Comparison of ENCODE assay signal across 10 cellular contexts in the genomic region with DNA sequence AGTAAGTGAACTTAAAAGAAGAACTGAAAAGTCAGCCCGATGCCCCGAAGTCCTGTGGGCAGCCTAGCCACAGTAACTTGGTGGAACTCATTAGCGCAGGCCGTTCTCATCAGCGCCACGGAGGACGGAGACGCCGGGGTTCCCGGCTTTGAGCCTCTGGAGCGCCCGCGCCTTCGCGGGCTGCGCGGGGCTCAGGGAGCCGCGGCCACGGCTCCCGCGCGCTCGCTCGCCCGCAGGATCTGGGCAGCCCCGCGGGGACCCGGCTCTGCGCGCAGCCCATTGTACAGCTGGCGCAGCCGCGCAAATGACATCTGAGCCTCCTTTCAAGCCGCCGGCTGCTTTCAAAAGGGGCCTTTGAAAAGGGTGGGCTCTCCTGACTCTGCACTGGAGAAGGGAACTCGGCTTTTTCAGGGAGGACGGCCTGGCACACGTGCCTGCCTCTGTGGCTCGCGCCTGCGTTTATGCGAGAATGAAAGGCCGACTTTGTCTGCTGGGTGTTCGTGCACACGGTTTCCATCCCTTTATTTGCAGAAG. TPM values are rescaled to one million over a fixed set of nuclear protein-coding genes. Genes with fewer than 3 reads are reported as not detected.
DNase-seq lines count a peak whose midpoint lies in the region; ATAC-seq and TF ChIP-seq lines count a peak whose summit lies in the region.
"Had no signal": no experiment of that assay in that cellular context is flagged by ENCODE, and none has a peak within 500 bp of the region (broad histone marks: within the 10 kb centered on the region; RNA-seq: fewer than 3 reads in every experiment).

No MANE protein-coding gene starts in this region.

- ATAC-seq in left cardiac atrium (peak; percentile 68 to 73), GM21381 (IDR thresholded peaks at IDR 0.05; ENCODE audit: unreplicated experiment) (no peak)

- TF ChIP-seq CTCF in GM12865 (IDR thresholded peaks at IDR 0.05; ENCODE audit: insufficient read depth, low read depth, low read length, missing control alignments), result no peak
- no peak for TF ChIP-seq CTCF in sigmoid colon (IDR thresholded peaks at IDR 0.05)

- no peaks in the 10 kb centered on the region for H3K9me3 ChIP-seq in NT2/D1 (ENCODE audit: insufficient read depth, low read length)
- no peaks in the 10 kb centered on the region for H3K9me3 ChIP-seq in sigmoid colon
- H3K9me3 ChIP-seq: uterus had no signal

- no peak overlapping the region for H3K27ac ChIP-seq in sigmoid colon
- H3K27ac ChIP-seq: uterus had no signal

- no peaks in the 10 kb centered on the region for H3K4me1 ChIP-seq in NT2/D1 (ENCODE audit: insufficient read depth, insufficient read length)
- peaks cover 0 to 5% (median 0%) of the 10 kb centered on the region in 4 donors for H3K4me1 ChIP-seq in sigmoid colon
- H3K4me1 ChIP-seq: uterus had no signal

- TF ChIP-seq EP300 in sigmoid colon (IDR thresholded peaks at IDR 0.05), result no peak

- H3K36me3 ChIP-seq in NT2/D1 (ENCODE audit: insufficient read depth, insufficient read length, low read length) (no peaks in the 10 kb centered on the region), sigmoid colon (no peaks in the 10 kb centered on the region)
- H3K36me3 ChIP-seq: uterus had no signal

- TF ChIP-seq POLR2A in sigmoid colon (IDR thresholded peaks at IDR 0.05), result no peak

- intact Hi-C loops in left cardiac atrium (cut with DNase I), result no loop called here
- intact Hi-C loops in sigmoid colon (cut with DNase I), result no loop called here

- peak; percentile 13 for DNase-seq in GM12865 (ENCODE audit: low read depth)
- DNase-seq in NT2/D1 (ENCODE audit: low read depth, low spot score), result no peak
- DNase-seq in left cardiac atrium, result peak; percentile 44
- no peak for DNase-seq in sigmoid colon
- DNase-seq in activated naive CD4-positive, alpha-beta T cell treated with Interleukin-2 at 50 U/mL for 16 hours, result no peak
- DNase-seq in KG1 (lab: John Stamatoyannopoulos, UW), result no peak
- no peak for DNase-seq in HT-29 (ENCODE audit: low spot score)
- DNase-seq: T1000, uterus had no signal

- H3K4me3 ChIP-seq in GM12865 (ENCODE audit: low read depth, low read length) (no peak overlapping the region), NT2/D1 (ENCODE audit: insufficient read length, low read depth) (peak overlapping the region; percentile 25), sigmoid colon (peak overlapping the region in 3 of 4 donors; percentile 20 to 40 (median 35))
- H3K4me3 ChIP-seq: uterus had no signal

- peak overlapping the region; percentile 27 for H3K9ac ChIP-seq in NT2/D1 (ENCODE audit: insufficient read length, low read depth)

- peaks cover 49% of the 10 kb centered on the region for H3K27me3 ChIP-seq in NT2/D1 (ENCODE audit: insufficient read depth, insufficient read length)
- peaks cover 0 to 17% (median 5%) of the 10 kb centered on the region in 3 donors for H3K27me3 ChIP-seq in sigmoid colon

- WGBS in sigmoid colon, 2 donors, result 4% methylated on average over 46 of the region's 46 CpGs

RNA-seq across cellular contexts. Expression of a gene that starts 40.7 kb away (rescaled TPM):
- total RNA-seq in left cardiac atrium, result 10 to 100 TPM; 19.8 to 22.6 TPM
- total RNA-seq in sigmoid colon, result 10 to 100 TPM; 10.5 to 24.6 (median 15.3) TPM
- 1 to 10 TPM; 4.0 to 7.2 (median 4.2) TPM for polyA plus RNA-seq in sigmoid colon
- 4.3 and 4.5 TPM in 2 replicates for total RNA-seq in HT-29 (2014; rRNA removed; shearing (Covaris generic))

Comparison
In these comparisons a context has a peak if more than half of its experiments do, and no peak if none do; other contexts are left out.
1. DNase-seq: peak in GM12865 (single experiment) and left cardiac atrium (single experiment); none in NT2/D1 (single experiment), sigmoid colon (single experiment), activated naive CD4-positive, alpha-beta T cell treated with Interleukin-2 at 50 U/mL for 16 hours (single experiment), KG1 (single experiment) and HT-29 (single experiment).